ENCODE assay signal across 1 cellular context in genomic region chr5:154937186-154937717, GRCh38.
TF ChIP-seq lines count a peak whose summit lies in the region.

No MANE protein-coding gene starts in this region.

TF ChIP-seq in K562, 482 proteins besides CTCF, POLR2A, EP300 and RAD21 (continued from another document):
- TF ChIP-seq RAD51 (IDR thresholded peaks at IDR 0.05; ENCODE audit: borderline replicate concordance, low read depth) (peak; percentile 83), HEY1 (CRISPR knock-in tag; IDR thresholded peaks at IDR 0.05; ENCODE audit: borderline replicate concordance) (no peak), JUND (IDR thresholded peaks at IDR 0.05; ENCODE audit: borderline replicate concordance, low read depth, low read length) (no peak), JUND (tag; IDR thresholded peaks at IDR 0.05; ENCODE audit: borderline replicate concordance, low read depth, low read length) (no peak), NCOA2 (IDR thresholded peaks at IDR 0.05; ENCODE audit: partially characterized antibody in 2 of 2) (no peak), TOE1 (IDR thresholded peaks at IDR 0.05; ENCODE audit: borderline replicate concordance) (peak; percentile 50; the same call in 1 of the 2 replicates), TOE1 (CRISPR knock-in tag; IDR thresholded peaks at IDR 0.05; ENCODE audit: borderline replicate concordance, low read depth) (no peak), FOXP1 (CRISPR knock-in tag; IDR thresholded peaks at IDR 0.05) (peak; percentile 7; the same call in 1 of the 2 replicates), PTRF (tag; IDR thresholded peaks at IDR 0.05) (no peak), USF1 (CRISPR knock-in tag; IDR thresholded peaks at IDR 0.05) (peak; percentile 70), ZSCAN32 (CRISPR knock-in tag; IDR thresholded peaks at IDR 0.05) (no peak), ZNF644 (tag; IDR thresholded peaks at IDR 0.05; ENCODE audit: low read depth) (no peak), ETV5 (CRISPR knock-in tag; IDR thresholded peaks at IDR 0.05; ENCODE audit: low read depth) (peak; percentile 54; the same call in 1 of the 2 replicates), ETV6 (IDR thresholded peaks at IDR 0.05; ENCODE audit: borderline replicate concordance in 1 of 2, low read depth in 2 of 2, low read length in 1 of 2) (no peak), ETV6 (CRISPR knock-in tag; IDR thresholded peaks at IDR 0.05; ENCODE audit: borderline replicate concordance) (0 out of 2 replicates have a peak, but pooled peaks have one; percentile 30), SNAPC5 (CRISPR knock-in tag; IDR thresholded peaks at IDR 0.05) (no peak), MAFF (IDR thresholded peaks at IDR 0.05; ENCODE audit: low read length) (no peak), TFE3 (CRISPR knock-in tag; IDR thresholded peaks at IDR 0.05) (peak; percentile 61), HDAC2 (IDR thresholded peaks at IDR 0.05) (no peak), CBX3 (IDR thresholded peaks at IDR 0.05; ENCODE audit: borderline replicate concordance in 1 of 2, low read length in 2 of 2) (no peak), ZNF436 (CRISPR knock-in tag; IDR thresholded peaks at IDR 0.05) (no peak), GATA2 (CRISPR knock-in tag; IDR thresholded peaks at IDR 0.05) (peak; percentile 27; the same call in 1 of the 2 replicates), CHD4 (IDR thresholded peaks at IDR 0.05; ENCODE audit: insufficient read depth, insufficient replicate concordance, low read depth, low read length, poor library complexity, severe bottlenecking) (no peak), ZNF232 (CRISPR knock-in tag; IDR thresholded peaks at IDR 0.05) (0 out of 2 replicates have a peak, but pooled peaks have one; percentile 63), CBFA2T2 (conservative IDR thresholded peaks at IDR 0.05) (peak; percentile 33; the same call in 1 of the 2 replicates), TCF3 (CRISPR knock-in tag; IDR thresholded peaks at IDR 0.05) (no peak), TAF15 (IDR thresholded peaks at IDR 0.05; ENCODE audit: low read depth, low read length) (no peak), FOXP4 (CRISPR knock-in tag; IDR thresholded peaks at IDR 0.05; ENCODE audit: borderline replicate concordance) (peak; percentile 68; the same call in 1 of the 2 replicates), ZNF592 (IDR thresholded peaks at IDR 0.05) (0 out of 2 replicates have a peak, but pooled peaks have one; percentile 26), ZNF121 (CRISPR knock-in tag; conservative IDR thresholded peaks at IDR 0.05) (0 out of 2 replicates have a peak, but pooled peaks have one; percentile 10)
